ENCODE assay signal across 18 cellular contexts in genomic region chr2:171702781-171703556, GRCh38. TPM values are rescaled to one million over a fixed set of nuclear protein-coding genes. Genes with fewer than 3 reads are reported as not detected.
DNase-seq lines count a peak whose midpoint lies in the region; TF ChIP-seq lines count a peak whose summit lies in the region.
"Had no signal": no experiment of that assay in that cellular context is flagged by ENCODE, and none has a peak within 500 bp of the region (broad histone marks: within the 10 kb centered on the region; RNA-seq: fewer than 3 reads in every experiment).

No MANE protein-coding gene starts in this region.

- H3K4me1 Mint-ChIP-seq in Caco-2 (ENCODE audit: low read depth, unreplicated experiment), result no peaks in the 10 kb centered on the region

- BruUV-seq in A673 (replicated peaks; lab: Mats Ljungman, UMichigan), result no TSS peak
- no TSS peak for BruUV-seq in Caco-2 (replicated peaks; lab: Mats Ljungman, UMichigan)

- H3K27ac ChIP-seq in A673 (ENCODE audit: low read depth, low read length, poor library complexity, severe bottlenecking), result peak overlapping the region; percentile 52
- H3K27ac ChIP-seq: psoas muscle had no signal

- H3K36me3 Mint-ChIP-seq in Caco-2 (ENCODE audit: insufficient read depth, unreplicated experiment), result peaks cover 5% of the 10 kb centered on the region
- H3K36me3 Mint-ChIP-seq: activated naive CD8-positive, alpha-beta T cell treated with anti-CD3 and anti-CD28 coated beads for 36 hours had no signal

- H3K36me3 ChIP-seq in A673 (ENCODE audit: insufficient read depth, low read length, poor library complexity, severe bottlenecking) (peaks cover 14% of the 10 kb centered on the region), Caco-2 (ENCODE audit: control insufficient read depth, insufficient read depth, low read length) (peaks cover 1% of the 10 kb centered on the region; the same call in 1 of the 2 replicates)

- H3K9me3 ChIP-seq in A673 (ENCODE audit: low read depth, low read length, poor library complexity, severe bottlenecking), result no peaks in the 10 kb centered on the region
- H3K9me3 ChIP-seq in Caco-2, result no peaks in the 10 kb centered on the region
- H3K9me3 ChIP-seq: HAP-1, psoas muscle had no signal

- intact Hi-C loops in A673 (cut with micrococcal nuclease; ENCODE audit: unreplicated experiment), result loop anchor here (2.0 to 10.0 kb wide), 3 partner anchors 106 to 252 kb away; no protein-coding TSS in a partner anchor
- intact Hi-C loops in Caco-2 (cut with micrococcal nuclease; ENCODE audit: unreplicated experiment), result loop anchor here (10.0 kb wide), 1 partner anchor 762 kb away; no protein-coding TSS in a partner anchor

- POLR2A ChIA-PET in A673 (lab: Charles Lee; ENCODE audit: low non-redundant PET), result no interaction called here
- POLR2A ChIA-PET in Caco-2 (lab: Charles Lee), result interaction anchor here (1.1 kb wide), 1 partner anchor 16 kb away, joined by 4 read pairs; the partner anchor contains the start of gene DYNC1I2

- H3K4me1 ChIP-seq in A673 (ENCODE audit: insufficient read depth, low read length, poor library complexity, severe bottlenecking) (peaks cover 66% of the 10 kb centered on the region), Caco-2 (no peaks in the 10 kb centered on the region; the same call in 1 of the 2 replicates)

- H3K4me3 Mint-ChIP-seq in Caco-2 (ENCODE audit: unreplicated experiment), result no peak overlapping the region
- H3K4me3 Mint-ChIP-seq: activated naive CD8-positive, alpha-beta T cell treated with anti-CD3 and anti-CD28 coated beads for 36 hours; central memory CD8-positive, alpha-beta T cell; nephron; stimulated activated naive CD8-positive, alpha-beta T cell treated with anti-CD3 and anti-CD28 coated beads, Interleukin-15, amount 100 ng/mL, for 72 hours had no signal

- H3K27me3 Mint-ChIP-seq in Caco-2 (ENCODE audit: insufficient read depth, unreplicated experiment), result no peaks in the 10 kb centered on the region
- H3K27me3 Mint-ChIP-seq: activated naive CD8-positive, alpha-beta T cell treated with anti-CD3 and anti-CD28 coated beads for 36 hours; central memory CD8-positive, alpha-beta T cell; stimulated activated naive CD8-positive, alpha-beta T cell treated with anti-CD3 and anti-CD28 coated beads, Interleukin-15, amount 100 ng/mL, for 72 hours had no signal

- H3K9me3 Mint-ChIP-seq in Caco-2 (ENCODE audit: unreplicated experiment), result no peaks in the 10 kb centered on the region
- H3K9me3 Mint-ChIP-seq: activated naive CD8-positive, alpha-beta T cell treated with anti-CD3 and anti-CD28 coated beads for 36 hours; central memory CD8-positive, alpha-beta T cell; nephron; stimulated activated naive CD8-positive, alpha-beta T cell treated with anti-CD3 and anti-CD28 coated beads, Interleukin-15, amount 100 ng/mL, for 72 hours had no signal

- H3K27me3 ChIP-seq in A673 (replicated peaks; ENCODE audit: insufficient read depth, low read depth, low read length, poor library complexity), result no peaks in the 10 kb centered on the region
- no peaks in the 10 kb centered on the region for H3K27me3 ChIP-seq in Caco-2 (replicated peaks; ENCODE audit: control insufficient read depth, insufficient read depth, low read length)

- H3K4me3 ChIP-seq in A673 (ENCODE audit: low read depth, low read length, poor library complexity, severe bottlenecking) (no peak overlapping the region), fibroblast of the aortic adventitia (ENCODE audit: low read depth, low read length) (no peak overlapping the region), Caco-2 (ENCODE audit: low read depth, low read length) (no peak overlapping the region)
- H3K4me3 ChIP-seq: HAP-1, PC-9, psoas muscle had no signal

- DNase-seq in A673 (ENCODE audit: low spot score) (no peak), HCEC 1CT (peak; percentile 52), astrocyte of the hippocampus (ENCODE audit: low read depth, low spot score) (peak; percentile 22), fibroblast of the aortic adventitia (ENCODE audit: low read depth) (peak; percentile 38), NOMO-1 treated with dmso at 0.1 percent for 144 hours (lab: John Stamatoyannopoulos, UW; ENCODE audit: unreplicated experiment) (no peak), Caco-2 (no peak), NCI-H1105 treated with DMSO at 0.1 percent for 48 hours (lab: John Stamatoyannopoulos, UW) (no peak), AG08396 (ENCODE audit: low spot score) (no peak)
- DNase-seq: activated CD4-positive, alpha-beta T cell treated with anti-CD3 and anti-CD28 coated beads, Interleukin-2, amount 50 U/mL, for 1 hour; activated naive CD8-positive, alpha-beta T cell treated with anti-CD3 and anti-CD28 coated beads for 36 hours; activated T-cell treated with anti-CD3 and anti-CD28 coated beads, Interleukin-2, amount 50 U/mL, for 48 hours; psoas muscle; stimulated activated CD4-positive, alpha-beta T cell treated with anti-CD3 and anti-CD28 coated beads, Interleukin-15, amount 100 ng/mL, for 24 hours; stimulated activated naive CD8-positive, alpha-beta T cell treated with anti-CD3 and anti-CD28 coated beads, Interleukin-15, amount 100 ng/mL, for 72 hours had no signal

- no peak overlapping the region for H3K27ac Mint-ChIP-seq in Caco-2 (ENCODE audit: unreplicated experiment)
- H3K27ac Mint-ChIP-seq: stimulated activated naive CD8-positive, alpha-beta T cell treated with anti-CD3 and anti-CD28 coated beads, Interleukin-15, amount 100 ng/mL, for 72 hours had no signal

- CTCF ChIA-PET in A673 (lab: Charles Lee) (interaction anchor here (0.5 to 2.2 kb wide), 5 partner anchors 36 to 758 kb away, joined by 3 to 11 read pairs (median 3); partner anchors contain the start of gene DLX2), Caco-2 (lab: Charles Lee) (interaction anchor here (0.9 to 1.4 kb wide), 4 partner anchors 382 to 724 kb away, joined by 3 to 6 read pairs (median 4); partner anchors contain the start of genes DLX1, DLX2 and ITGA6)

- TF ChIP-seq CTCF in A673 (conservative IDR thresholded peaks at IDR 0.05; ENCODE audit: low read depth, low read length), result no peak
- no peak for TF ChIP-seq CTCF in fibroblast of the aortic adventitia (IDR thresholded peaks at IDR 0.05; ENCODE audit: insufficient read depth, low read length)
- TF ChIP-seq CTCF in Caco-2 (IDR thresholded peaks at IDR 0.05; ENCODE audit: insufficient read depth in 1 of 2, low read depth in 1 of 2, low read length in 1 of 2, severe bottlenecking in 1 of 2, unreplicated experiment in 1 of 2), result no peak

RNA-seq across cellular contexts. Expression of gene DYNC1I2, which starts 15.7 kb away (rescaled TPM):
- total RNA-seq in A673 (2021), result 124 and 127 TPM in 2 replicates
- total RNA-seq in fibroblast of the aortic adventitia (ENCODE audit: low replicate concordance), result 112 and 218 TPM in 2 replicates
- total RNA-seq in Caco-2 (2022), result 62.9 and 69.6 TPM in 2 replicates

Comparison
In these comparisons a context has a peak if more than half of its experiments do, and no peak if none do; other contexts are left out.
1. DNase-seq: peak in HCEC 1CT (single experiment), astrocyte of the hippocampus (single experiment) and fibroblast of the aortic adventitia (single experiment); none in A673 (single experiment), NOMO-1 treated with dmso at 0.1 percent for 144 hours (single experiment), Caco-2 (0 of 2), NCI-H1105 treated with DMSO at 0.1 percent for 48 hours (single experiment) and AG08396 (single experiment).